Comparison of ENCODE assay signal across 12 cellular contexts in genomic region chr1:244349581-244350001, GRCh38.
A peak's percentile ranks its signal among the peaks of the same experiment; 100 is the strongest.
DNase-seq lines count a peak whose midpoint lies in the region; ATAC-seq, FAIRE-seq and TF ChIP-seq lines count a peak whose summit lies in the region.
"Had no signal": no experiment of that assay in that cellular context is flagged by ENCODE, and none has a peak within 500 bp of the region (broad histone marks: within the 10 kb centered on the region; RNA-seq: fewer than 3 reads in every experiment).

No MANE protein-coding gene starts in this region.

- H3K36me3 Mint-ChIP-seq in T-helper 2 cell treated with Interferon-gamma antibody and Interleukin-4, amounts not matched to agents 5 μg/mL and 100 μg/mL, for 36 hours (ENCODE audit: low read depth) = peaks cover 1% of the 10 kb centered on the region
- H3K36me3 Mint-ChIP-seq in progenitor cell of endocrine pancreas (ENCODE audit: insufficient read depth) = no peaks in the 10 kb centered on the region

- H3K27me3 Mint-ChIP-seq in T-helper 2 cell treated with Interferon-gamma antibody and Interleukin-4, amounts not matched to agents 5 μg/mL and 100 μg/mL, for 36 hours (ENCODE audit: low read depth) = no peaks in the 10 kb centered on the region
- H3K27me3 Mint-ChIP-seq in progenitor cell of endocrine pancreas = peaks cover 43% of the 10 kb centered on the region

- TF ChIP-seq EP300 in H1 (IDR thresholded peaks at IDR 0.05; ENCODE audit: borderline replicate concordance in 1 of 2, low read depth in 2 of 2, low read length in 2 of 2) = no peak

- H3K23ac ChIP-seq in H1 (ENCODE audit: insufficient read length) = no peak overlapping the region

- peak overlapping the region; percentile 73 for H3K9ac ChIP-seq in OCI-LY3 (ENCODE audit: low read length)
- H3K9ac ChIP-seq in H1 (replicated peaks in 1 of 4; ENCODE audit: extremely low read depth in 1 of 4, low read depth in 3 of 4, low read length in 3 of 4) = no peak overlapping the region
- no peak overlapping the region for H3K9ac ChIP-seq in skeletal muscle tissue (ENCODE audit: low read depth in 1 of 3, low read length in 3 of 3)

- no peaks in the 10 kb centered on the region for H3K79me1 ChIP-seq in H1 (ENCODE audit: low read depth, low read length)

- WGBS in H1 (ENCODE audit: extremely low coverage in 1 of 2, insufficient coverage in 1 of 2, insufficient read length in 1 of 2, insufficient replicate concordance in 2 of 2, low coverage in 1 of 2, low lambda C conversion rate in 2 of 2, missing lambda C conversion rate in 1 of 2), 2 experiments = 92% methylated on average over 8 of the region's 8 CpGs; no CpG with 5 or more reads in 1 of the 2 experiments

- H3K4me3 ChIP-seq in OCI-LY3 (ENCODE audit: low read length) = peak overlapping the region; percentile 71
- H3K4me3 ChIP-seq in H1 (ENCODE audit: extremely low read depth in 1 of 4, insufficient read depth in 2 of 4, low read depth in 3 of 4, low read length in 4 of 4) = no peak overlapping the region
- no peak overlapping the region for H3K4me3 ChIP-seq in skeletal muscle tissue (ENCODE audit: low read length in 3 of 3)

- peak overlapping the region; percentile 55; the same call in 1 of the 2 replicates for H2BK12ac ChIP-seq in H1 (ENCODE audit: low read depth, low read length)

- TF ChIP-seq POLR2A in H1 (IDR thresholded peaks at IDR 0.05; ENCODE audit: control extremely low read depth in 1 of 2, low read depth in 2 of 2, low read length in 2 of 2) = no peak

- peak overlapping the region; percentile 12 for H4K91ac ChIP-seq in H1 (replicated peaks; ENCODE audit: insufficient read length, low read length)

- H3K4me2 ChIP-seq in OCI-LY3 (ENCODE audit: low read length) (peak overlapping the region; percentile 93), H1 (ENCODE audit: insufficient read depth in 1 of 2, low read depth in 2 of 2, low read length in 2 of 2) (no peak overlapping the region)

- H2AK5ac ChIP-seq in H1 (ENCODE audit: low read depth, low read length) = no peak overlapping the region

- H2AFZ ChIP-seq in OCI-LY3 (ENCODE audit: low read depth, low read length) (peak overlapping the region; percentile 19), H1 (ENCODE audit: low read length) (no peak overlapping the region)

- H3K4me1 ChIP-seq in OCI-LY3 (ENCODE audit: low read length) = peaks cover 71% of the 10 kb centered on the region
- peaks cover 0 to 14% (median 13%) of the 10 kb centered on the region in 4 experiments; a peak in 6 of 7 replicates for H3K4me1 ChIP-seq in H1 (replicated peaks in 1 of 4; ENCODE audit: control insufficient read depth in 3 of 4, insufficient read depth in 4 of 4, low read length in 3 of 4)
- peaks cover 2 to 4% (median 3%) of the 10 kb centered on the region in 3 donors for H3K4me1 ChIP-seq in skeletal muscle tissue (ENCODE audit: control insufficient read depth in 3 of 3, insufficient read depth in 3 of 3, low read length in 3 of 3)

- POLR2A ChIA-PET in H1 (lab: Charles Lee; ENCODE audit: partially characterized antibody) = no interaction called here

- no peak for TF ChIP-seq RAD21 in H1 (IDR thresholded peaks at IDR 0.05 in 1 of 2, conservative IDR thresholded peaks at IDR 0.05 in 1 of 2; ENCODE audit: low read depth in 2 of 2, low read length in 2 of 2)

- no peak overlapping the region for H3K4ac ChIP-seq in H1 (replicated peaks; ENCODE audit: insufficient read length, low read depth, low read length)

- no peak overlapping the region for H2BK15ac ChIP-seq in H1 (ENCODE audit: low read length)

- H3K9me3 Mint-ChIP-seq in T-helper 2 cell treated with Interferon-gamma antibody and Interleukin-4, amounts not matched to agents 5 μg/mL and 100 μg/mL, for 36 hours = no peaks in the 10 kb centered on the region
- H3K9me3 Mint-ChIP-seq in progenitor cell of endocrine pancreas (ENCODE audit: low read depth) = no peaks in the 10 kb centered on the region

- CTCF ChIA-PET in H1 (lab: Charles Lee; ENCODE audit: partially characterized antibody) = no interaction called here

- no peak overlapping the region for H4K8ac ChIP-seq in H1 (ENCODE audit: extremely low read depth, insufficient read depth, low read length)

- no peak overlapping the region for H4K5ac ChIP-seq in H1 (ENCODE audit: insufficient read length, low read depth, low read length)

- H3K23me2 ChIP-seq in H1 (ENCODE audit: low read depth, low read length) = no peaks in the 10 kb centered on the region

- H3K27me3 ChIP-seq in OCI-LY3 (ENCODE audit: low read depth, low read length) = no peaks in the 10 kb centered on the region
- no peaks in the 10 kb centered on the region for H3K27me3 ChIP-seq in H1 (replicated peaks in 1 of 4; ENCODE audit: control insufficient read depth in 3 of 4, extremely low read depth in 1 of 4, insufficient read depth in 3 of 4, low read length in 3 of 4)
- no peaks in the 10 kb centered on the region for H3K27me3 ChIP-seq in skeletal muscle tissue (ENCODE audit: control insufficient read depth in 3 of 3, insufficient read depth in 3 of 3, low read length in 3 of 3)

- no peak for DNase-seq in T-helper 2 cell treated with Interferon-gamma antibody and Interleukin-4, amounts not matched to agents 5 μg/mL and 100 μg/mL, for 36 hours (ENCODE audit: low spot score)
- DNase-seq in T-helper 2 cell (no peak), H1 (ENCODE audit: low read depth in 1 of 2, low spot score in 2 of 2) (no peak), progenitor cell of endocrine pancreas (ENCODE audit: low spot score, unreplicated experiment) (no peak), NCI-H510A treated with DMSO at 0.1 percent for 48 hours (lab: John Stamatoyannopoulos, UW) (no peak)
- DNase-seq: cerebellar nuclear complex, hypothalamus, KG1 had no signal

- H3K79me2 ChIP-seq in OCI-LY3 (ENCODE audit: low read length) (no peaks in the 10 kb centered on the region), H1 (ENCODE audit: control insufficient read depth in 1 of 2, insufficient read depth in 2 of 2, low read length in 2 of 2) (no peaks in the 10 kb centered on the region)

- no peak overlapping the region for H3K56ac ChIP-seq in H1 (replicated peaks; ENCODE audit: insufficient read length, low read depth, low read length)

- no peak overlapping the region for H3K14ac ChIP-seq in H1 (ENCODE audit: insufficient read length)

- H2BK5ac ChIP-seq in H1 (ENCODE audit: low read depth, low read length) = peak overlapping the region; percentile 41; the same call in 1 of the 2 replicates

- peaks cover 18% of the 10 kb centered on the region for H3K4me1 Mint-ChIP-seq in T-helper 2 cell treated with Interferon-gamma antibody and Interleukin-4, amounts not matched to agents 5 μg/mL and 100 μg/mL, for 36 hours (ENCODE audit: low read depth)
- H3K4me1 Mint-ChIP-seq in progenitor cell of endocrine pancreas (ENCODE audit: low read depth) = peaks cover 13% of the 10 kb centered on the region

- H3K9me3 ChIP-seq in OCI-LY3 (ENCODE audit: insufficient read depth, low read length) = peaks cover 17% of the 10 kb centered on the region
- no peaks in the 10 kb centered on the region for H3K9me3 ChIP-seq in H1 (ENCODE audit: insufficient read depth in 2 of 2, low read depth in 1 of 2, low read length in 1 of 2)
- no peaks in the 10 kb centered on the region for H3K9me3 ChIP-seq in skeletal muscle tissue (ENCODE audit: control insufficient read depth in 3 of 3, low read length in 3 of 3)
- H3K9me3 ChIP-seq: thoracic aorta had no signal

- peak overlapping the region; percentile 49 for H3K27ac Mint-ChIP-seq in T-helper 2 cell treated with Interferon-gamma antibody and Interleukin-4, amounts not matched to agents 5 μg/mL and 100 μg/mL, for 36 hours
- H3K27ac Mint-ChIP-seq in progenitor cell of endocrine pancreas = no peak overlapping the region

- no peak for FAIRE-seq in H1 (lab: Jason Lieb, UNC)

- no peak overlapping the region for H3K4me3 Mint-ChIP-seq in T-helper 2 cell treated with Interferon-gamma antibody and Interleukin-4, amounts not matched to agents 5 μg/mL and 100 μg/mL, for 36 hours
- H3K4me3 Mint-ChIP-seq in progenitor cell of endocrine pancreas (ENCODE audit: low read depth) = no peak overlapping the region

- no peak for ATAC-seq in HG02610 (IDR thresholded peaks at IDR 0.05; ENCODE audit: unreplicated experiment)

- peaks cover 17% of the 10 kb centered on the region for H3K36me3 ChIP-seq in OCI-LY3 (replicated peaks; ENCODE audit: low read depth, low read length)
- H3K36me3 ChIP-seq in H1 (ENCODE audit: control insufficient read depth in 2 of 4, insufficient read depth in 4 of 4, low read length in 3 of 4) = no peaks in the 10 kb centered on the region
- no peaks in the 10 kb centered on the region for H3K36me3 ChIP-seq in skeletal muscle tissue (ENCODE audit: control insufficient read depth in 3 of 3, insufficient read depth in 3 of 3, low read length in 3 of 3)
- H3K36me3 ChIP-seq: thoracic aorta had no signal

- no peaks in the 10 kb centered on the region for H4K20me1 ChIP-seq in OCI-LY3 (ENCODE audit: insufficient read depth, low read length)
- no peaks in the 10 kb centered on the region for H4K20me1 ChIP-seq in H1 (replicated peaks in 1 of 2; ENCODE audit: control insufficient read depth in 1 of 2, insufficient read depth in 2 of 2, low read length in 2 of 2)

- no peak overlapping the region for H3K18ac ChIP-seq in H1 (ENCODE audit: extremely low read depth, low read length)

- H3K27ac ChIP-seq in OCI-LY3 (ENCODE audit: low read length) (peak overlapping the region; percentile 94), H1 (ENCODE audit: low read depth, low read length) (no peak overlapping the region), skeletal muscle tissue (ENCODE audit: low read depth, low read length) (peak overlapping the region; percentile 62)
- H3K27ac ChIP-seq: thoracic aorta had no signal

- no peak for TF ChIP-seq CTCF in OCI-LY3 (IDR thresholded peaks at IDR 0.05; ENCODE audit: low read depth, low read length)
- no peak for TF ChIP-seq CTCF in H1 (IDR thresholded peaks at IDR 0.05; ENCODE audit: control extremely low read depth in 1 of 3, insufficient read depth in 1 of 3, low read depth in 1 of 3, low read length in 3 of 3)
- no peak for TF ChIP-seq CTCF in progenitor cell of endocrine pancreas (IDR thresholded peaks at IDR 0.05; ENCODE audit: unreplicated experiment)

- no peak overlapping the region for H2BK120ac ChIP-seq in H1 (replicated peaks; ENCODE audit: low read depth, low read length)

- 0 out of 2 replicates have a peak overlapping the region, but pooled peaks have one; percentile 2 for H2BK20ac ChIP-seq in H1 (ENCODE audit: low read length)

TF ChIP-seq in H1, 55 proteins besides CTCF, POLR2A, EP300 and RAD21 (continues in another document):
- TF ChIP-seq CTBP2 (IDR thresholded peaks at IDR 0.05; ENCODE audit: borderline replicate concordance, insufficient read depth, insufficient read length, low read length) (no peak), JUND (IDR thresholded peaks at IDR 0.05; ENCODE audit: low read length) (no peak), TAF1 (IDR thresholded peaks at IDR 0.05; ENCODE audit: low read depth, low read length) (no peak), HDAC6 (IDR thresholded peaks at IDR 0.05; ENCODE audit: low read depth, low read length) (no peak), BCL11A (IDR thresholded peaks at IDR 0.05; ENCODE audit: low read depth in 2 of 2, low read length in 2 of 2) (no peak), KDM4A (IDR thresholded peaks at IDR 0.05; ENCODE audit: low read depth, low read length, severe bottlenecking) (no peak)
- TF ChIP-seq, protein P1, sequence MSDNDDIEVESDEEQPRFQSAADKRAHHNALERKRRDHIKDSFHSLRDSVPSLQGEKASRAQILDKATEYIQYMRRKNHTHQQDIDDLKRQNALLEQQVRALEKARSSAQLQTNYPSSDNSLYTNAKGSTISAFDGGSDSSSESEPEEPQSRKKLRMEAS (IDR thresholded peaks at IDR 0.05) = no peak
